ENCODE assay signal across 10 cellular contexts in genomic region chr3:42810706-42811105, GRCh38. TPM values are rescaled to one million over a fixed set of nuclear protein-coding genes. Genes with fewer than 3 reads are reported as not detected.
DNase-seq lines count a peak whose midpoint lies in the region; ATAC-seq and TF ChIP-seq lines count a peak whose summit lies in the region.
"Not testable (repeated sequence)": the region's sequence is repeated elsewhere in the genome, so short reads cannot be mapped to it uniquely, and the experiment has no call there.
"Had no signal": no experiment of that assay in that cellular context is flagged by ENCODE, and none has a peak within 500 bp of the region (broad histone marks: within the 10 kb centered on the region; RNA-seq: fewer than 3 reads in every experiment).

No MANE protein-coding gene starts in this region.

- in situ Hi-C loops in Caki2 (cut with HindIII; ENCODE audit: low pct_unique_long_range_greater_than_20kb, low sequenced_read_pairs): not testable (repeated sequence)

- not testable (repeated sequence) for H3K36me3 Mint-ChIP-seq in endothelial cell (ENCODE audit: low read depth, unreplicated experiment); mesothelial cell of epicardium; progenitor cell of endocrine pancreas (ENCODE audit: insufficient read depth); type B pancreatic cell

- DNase-seq in Caki2 (ENCODE audit: low read depth) (peak; percentile 21), PC-9 (peak in 1 of 2 experiments; percentile 64)
- DNase-seq in endothelial cell (ENCODE audit: low spot score); cardiac muscle cell (ENCODE audit: low read depth in 1 of 2, low spot score in 1 of 2); left colon; mesothelial cell of epicardium (ENCODE audit: low spot score in 2 of 2, unreplicated experiment in 2 of 2); progenitor cell of endocrine pancreas (ENCODE audit: low spot score, unreplicated experiment); type B pancreatic cell (ENCODE audit: extremely low spot score, unreplicated experiment): not testable (repeated sequence)

- not testable (repeated sequence) for H3K9me2 ChIP-seq in PC-9 (ENCODE audit: insufficient read depth)

- peaks cover 13% of the 10 kb centered on the region for H3F3A ChIP-seq in PC-9 (ENCODE audit: insufficient read depth, low read depth)

- CTCF ChIA-PET in PC-9 (lab: Charles Lee): not testable (repeated sequence)

- H3K79me2 ChIP-seq in PC-9 (ENCODE audit: low read depth): peaks cover 59% of the 10 kb centered on the region

- H3K4me3 Mint-ChIP-seq in endothelial cell (ENCODE audit: unreplicated experiment); mesothelial cell of epicardium; progenitor cell of endocrine pancreas (ENCODE audit: low read depth): not testable (repeated sequence)
- H3K4me3 Mint-ChIP-seq in type B pancreatic cell: peak overlapping the region; percentile 17

- not testable (repeated sequence) for H3K36me3 ChIP-seq in PC-9 (ENCODE audit: low read depth); cardiac muscle cell

- H3K27ac Mint-ChIP-seq in endothelial cell (ENCODE audit: unreplicated experiment) (peak overlapping the region; percentile 2), mesothelial cell of epicardium (peak overlapping the region; percentile 88), progenitor cell of endocrine pancreas (peak overlapping the region; percentile 94), type B pancreatic cell (peak overlapping the region; percentile 34)

- not testable (repeated sequence) for BruUV-seq in PC-9 (replicated peaks; lab: Mats Ljungman, UMichigan)

- not testable (repeated sequence) for H3K27me3 Mint-ChIP-seq in endothelial cell (ENCODE audit: unreplicated experiment); mesothelial cell of epicardium (ENCODE audit: low read depth); progenitor cell of endocrine pancreas
- H3K27me3 Mint-ChIP-seq in type B pancreatic cell: peaks cover 24% of the 10 kb centered on the region

- not testable (repeated sequence) for TF ChIP-seq CTCF in PC-9 (conservative IDR thresholded peaks at IDR 0.05); endothelial cell (IDR thresholded peaks at IDR 0.05; ENCODE audit: unreplicated experiment); cardiac muscle cell (IDR thresholded peaks at IDR 0.05; ENCODE audit: low read depth, low read length); mesothelial cell of epicardium (IDR thresholded peaks at IDR 0.05; ENCODE audit: unreplicated experiment); progenitor cell of endocrine pancreas (IDR thresholded peaks at IDR 0.05; ENCODE audit: unreplicated experiment); type B pancreatic cell (conservative IDR thresholded peaks at IDR 0.05)

- peak; percentile 27 for ATAC-seq in left colon

- peak overlapping the region; percentile 65 for H3K4me3 ChIP-seq in PC-9
- not testable (repeated sequence) for H3K4me3 ChIP-seq in cardiac muscle cell

- H4K20me1 ChIP-seq in PC-9 (ENCODE audit: insufficient read depth): not testable (repeated sequence)

- not testable (repeated sequence) for H3K9me3 ChIP-seq in PC-9 (ENCODE audit: insufficient read depth, low read depth); cardiac muscle cell (ENCODE audit: low read depth)

- not testable (repeated sequence) for H3K4me1 Mint-ChIP-seq in endothelial cell (ENCODE audit: unreplicated experiment)
- peaks cover 36% of the 10 kb centered on the region for H3K4me1 Mint-ChIP-seq in mesothelial cell of epicardium
- peaks cover 32% of the 10 kb centered on the region for H3K4me1 Mint-ChIP-seq in progenitor cell of endocrine pancreas (ENCODE audit: low read depth)
- peaks cover 24% of the 10 kb centered on the region for H3K4me1 Mint-ChIP-seq in type B pancreatic cell (ENCODE audit: unreplicated experiment)

- peak overlapping the region; percentile 73 for H3K4me2 ChIP-seq in PC-9

- POLR2A ChIA-PET in PC-9 (lab: Charles Lee; ENCODE audit: unreplicated experiment): not testable (repeated sequence)

- not testable (repeated sequence) for H2AFZ ChIP-seq in PC-9

- not testable (repeated sequence) for H3K27me3 ChIP-seq in PC-9 (ENCODE audit: insufficient read depth, low read depth); cardiac muscle cell

- H3K27ac ChIP-seq in PC-9 (peak overlapping the region; percentile 91), cardiac muscle cell (peak overlapping the region; percentile 94)

- intact Hi-C loops in PC-9 (cut with micrococcal nuclease; ENCODE audit: unreplicated experiment); left colon (cut with DNase I, micrococcal nuclease): not testable (repeated sequence)

- peaks cover 28% of the 10 kb centered on the region for H3K4me1 ChIP-seq in PC-9 (replicated peaks; ENCODE audit: insufficient read depth)
- peaks cover 44% of the 10 kb centered on the region for H3K4me1 ChIP-seq in cardiac muscle cell (ENCODE audit: low read depth)

- not testable (repeated sequence) for H3K9me3 Mint-ChIP-seq in endothelial cell (ENCODE audit: unreplicated experiment); mesothelial cell of epicardium; progenitor cell of endocrine pancreas (ENCODE audit: low read depth); type B pancreatic cell

RNA-seq across cellular contexts. Expression of gene ACKR2, which starts 1.5 kb away (rescaled TPM):
- 0.74 TPM in 1 of 2 replicates, not detected in the other for total RNA-seq in Caki2 (2014; rRNA removed; shearing (Covaris generic); ENCODE audit: low replicate concordance)
- total RNA-seq in PC-9 (2021) (1.0 and 2.9 TPM in 2 replicates), endothelial cell (ENCODE audit: unreplicated experiment) (3.8 TPM), cardiac muscle cell (0.15 and 0.35 TPM in 2 replicates), left colon (1 to 10 TPM; 4.9 to 6.3 TPM), mesothelial cell of epicardium (1.2 to 2.2 TPM (median 1.6 TPM) in 3 replicates), progenitor cell of endocrine pancreas (0.60 and 0.78 TPM in 2 replicates), type B pancreatic cell (ENCODE audit: low replicate concordance) (3.5 and 3.9 TPM in 2 replicates)
- polyA plus RNA-seq in cardiac muscle cell: 2.8 and 3.6 TPM in 2 replicates
- total RNA-seq: A172, H9 had no signal

RNA-seq across cellular contexts. Expression of gene HIGD1A, which starts 6.4 kb away (rescaled TPM):
- 68.3 and 98.8 TPM in 2 replicates for total RNA-seq in Caki2 (2014; rRNA removed; shearing (Covaris generic); ENCODE audit: low replicate concordance)
- total RNA-seq in PC-9 (2021) (48.2 and 69.7 TPM in 2 replicates), endothelial cell (ENCODE audit: unreplicated experiment) (60.7 TPM), cardiac muscle cell (121 and 167 TPM in 2 replicates), left colon (100 to 1,000 TPM; 376 to 377 TPM), mesothelial cell of epicardium (62.0 to 72.2 TPM (median 63.9 TPM) in 3 replicates), progenitor cell of endocrine pancreas (90.6 and 92.3 TPM in 2 replicates), type B pancreatic cell (ENCODE audit: low replicate concordance) (100 and 130 TPM in 2 replicates)
- polyA plus RNA-seq in cardiac muscle cell: 352 and 445 TPM in 2 replicates

RNA-seq across cellular contexts. Expression of gene CCDC13, which starts 37.7 kb away (rescaled TPM):
- total RNA-seq in Caki2 (2014; rRNA removed; shearing (Covaris generic); ENCODE audit: low replicate concordance): not detected in 2 replicates
- total RNA-seq in PC-9 (2021): 0.41 TPM in 1 of 2 replicates, not detected in the other
- total RNA-seq in endothelial cell (ENCODE audit: unreplicated experiment): 0.41 TPM
- 1.5 and 3.3 TPM in 2 replicates for total RNA-seq in cardiac muscle cell
- 2.8 and 3.1 TPM in 2 replicates for polyA plus RNA-seq in cardiac muscle cell
- total RNA-seq in left colon: 1 to 10 TPM; 2.0 to 2.3 TPM
- total RNA-seq in mesothelial cell of epicardium: 0.55 to 0.90 TPM (median 0.60 TPM) in 3 replicates
- total RNA-seq in progenitor cell of endocrine pancreas: 2.3 and 2.5 TPM in 2 replicates
- 0.71 and 2.4 TPM in 2 replicates for total RNA-seq in type B pancreatic cell (ENCODE audit: low replicate concordance)
- total RNA-seq: A172, H9 had no signal

Comparison
In these comparisons a context has a peak if more than half of its experiments do, and no peak if none do; other contexts are left out.
1. H3K27ac Mint-ChIP-seq: peak in every context shown above with its lines; median percentile 94 in progenitor cell of endocrine pancreas; 88 in mesothelial cell of epicardium; 34 in type B pancreatic cell; 2 in endothelial cell.